22 cellular contexts compared by ENCODE assay signal in genomic region chr2:15724235-15724634, GRCh38.
A peak's percentile ranks its signal among the peaks of the same experiment; 100 is the strongest.
DNase-seq lines count a peak whose midpoint lies in the region; TF ChIP-seq lines count a peak whose summit lies in the region.
"Had no signal": no experiment of that assay in that cellular context is flagged by ENCODE, and none has a peak within 500 bp of the region (broad histone marks: within the 10 kb centered on the region; RNA-seq: fewer than 3 reads in every experiment).

No MANE protein-coding gene starts in this region.

- H3K4me1 ChIP-seq in BLaER1 (peaks cover 39% of the 10 kb centered on the region), Caco-2 (no peaks in the 10 kb centered on the region)
- H3K4me1 ChIP-seq: A549 had no signal

- POLR2A ChIA-PET in Caco-2 (lab: Charles Lee), result no interaction called here

- no peak overlapping the region for H3K4me3 Mint-ChIP-seq in Caco-2 (ENCODE audit: unreplicated experiment)
- no peak overlapping the region for H3K4me3 Mint-ChIP-seq in mesothelial cell of epicardium
- H3K4me3 Mint-ChIP-seq in activated CD4-positive, alpha-beta T cell treated with anti-CD3 and anti-CD28 coated beads, Interleukin-2, amount 10 ng/mL, durations not matched to agents 24 days and 14 days, result no peak overlapping the region
- H3K4me3 Mint-ChIP-seq: B cell; CD4-positive, alpha-beta T cell; CD8-positive, alpha-beta T cell had no signal

- H4K20me1 ChIP-seq in BLaER1, result no peaks in the 10 kb centered on the region

- intact Hi-C loops in Caco-2 (cut with micrococcal nuclease; ENCODE audit: unreplicated experiment), result no loop called here
- intact Hi-C loops in activated CD4-positive, alpha-beta T cell treated with anti-CD3 and anti-CD28 coated beads, Interleukin-2, amount 10 ng/mL, durations not matched to agents 24 days and 14 days (cut with micrococcal nuclease), result no loop called here

- no peaks in the 10 kb centered on the region for H3K36me3 ChIP-seq in BLaER1
- no peaks in the 10 kb centered on the region for H3K36me3 ChIP-seq in Caco-2 (ENCODE audit: control insufficient read depth, insufficient read depth, low read length)

- H3K36me3 Mint-ChIP-seq in Caco-2 (ENCODE audit: insufficient read depth, unreplicated experiment) (no peaks in the 10 kb centered on the region), mesothelial cell of epicardium (no peaks in the 10 kb centered on the region)
- H3K36me3 Mint-ChIP-seq in activated CD4-positive, alpha-beta T cell treated with anti-CD3 and anti-CD28 coated beads, Interleukin-2, amount 10 ng/mL, durations not matched to agents 24 days and 14 days (ENCODE audit: low read depth), result no peaks in the 10 kb centered on the region
- H3K36me3 Mint-ChIP-seq: CD8-positive, alpha-beta T cell had no signal

- CTCF ChIA-PET in Caco-2 (lab: Charles Lee), result interaction anchor here (0.7 kb wide), 2 partner anchors 84 to 1958 kb away, joined by 3 read pairs; no protein-coding TSS in a partner anchor

- no TSS peak for BruUV-seq in Caco-2 (replicated peaks; lab: Mats Ljungman, UMichigan)

- peak overlapping the region; percentile 8; the same call in 1 of the 2 replicates for H3K4me2 ChIP-seq in BLaER1
- H3K4me2 ChIP-seq: A549 had no signal

- TF ChIP-seq CTCF in Caco-2 (IDR thresholded peaks at IDR 0.05; ENCODE audit: insufficient read depth in 1 of 2, low read depth in 1 of 2, low read length in 1 of 2, severe bottlenecking in 1 of 2, unreplicated experiment in 1 of 2) (no peak), coronary artery (IDR thresholded peaks at IDR 0.05) (no peak), mesothelial cell of epicardium (IDR thresholded peaks at IDR 0.05; ENCODE audit: unreplicated experiment) (no peak), GM13977 (IDR thresholded peaks at IDR 0.05; ENCODE audit: extremely low read depth, insufficient read depth, missing control alignments) (no peak)

- H3K27ac Mint-ChIP-seq in Caco-2 (ENCODE audit: unreplicated experiment) (peak overlapping the region; percentile 45), mesothelial cell of epicardium (peak overlapping the region; percentile 19)
- H3K27ac Mint-ChIP-seq in activated CD4-positive, alpha-beta T cell treated with anti-CD3 and anti-CD28 coated beads, Interleukin-2, amount 10 ng/mL, durations not matched to agents 24 days and 14 days, result no peak overlapping the region
- H3K27ac Mint-ChIP-seq: B cell; CD4-positive, alpha-beta T cell; CD8-positive, alpha-beta T cell had no signal

- no peak overlapping the region for H3K27ac ChIP-seq in BLaER1
- no peak overlapping the region for H3K27ac ChIP-seq in coronary artery
- H3K27ac ChIP-seq: 22Rv1, A549, C4-2B had no signal

- H3K9me3 ChIP-seq in BLaER1 (no peaks in the 10 kb centered on the region), Caco-2 (no peaks in the 10 kb centered on the region)
- H3K9me3 ChIP-seq: A549 had no signal

- no peak overlapping the region for H3K9ac ChIP-seq in BLaER1

- H3K9me3 Mint-ChIP-seq in Caco-2 (ENCODE audit: unreplicated experiment), result no peaks in the 10 kb centered on the region
- no peaks in the 10 kb centered on the region for H3K9me3 Mint-ChIP-seq in mesothelial cell of epicardium
- H3K9me3 Mint-ChIP-seq in activated CD4-positive, alpha-beta T cell treated with anti-CD3 and anti-CD28 coated beads, Interleukin-2, amount 10 ng/mL, durations not matched to agents 24 days and 14 days, result no peaks in the 10 kb centered on the region
- H3K9me3 Mint-ChIP-seq: CD4-positive, alpha-beta T cell; CD8-positive, alpha-beta T cell had no signal

- H3K27me3 Mint-ChIP-seq in Caco-2 (ENCODE audit: insufficient read depth, unreplicated experiment) (no peaks in the 10 kb centered on the region), mesothelial cell of epicardium (ENCODE audit: low read depth) (no peaks in the 10 kb centered on the region)
- H3K27me3 Mint-ChIP-seq in activated CD4-positive, alpha-beta T cell treated with anti-CD3 and anti-CD28 coated beads, Interleukin-2, amount 10 ng/mL, durations not matched to agents 24 days and 14 days, result no peaks in the 10 kb centered on the region

- no peaks in the 10 kb centered on the region for H3K27me3 ChIP-seq in BLaER1
- no peaks in the 10 kb centered on the region for H3K27me3 ChIP-seq in Caco-2 (replicated peaks; ENCODE audit: control insufficient read depth, insufficient read depth, low read length)

- in situ Hi-C loops in GM13977 (cut with MboI; ENCODE audit: low pct_unique_long_range_greater_than_20kb, low sequenced_read_pairs, unreplicated experiment), result no loop called here

- H3K4me3 ChIP-seq in BLaER1 (no peak overlapping the region), Caco-2 (ENCODE audit: low read depth, low read length) (no peak overlapping the region), coronary artery (no peak overlapping the region)
- H3K4me3 ChIP-seq: A549, GM12878 had no signal

- H3K4me1 Mint-ChIP-seq in Caco-2 (ENCODE audit: low read depth, unreplicated experiment) (peaks cover 7% of the 10 kb centered on the region), mesothelial cell of epicardium (peaks cover 30% of the 10 kb centered on the region)
- H3K4me1 Mint-ChIP-seq in activated CD4-positive, alpha-beta T cell treated with anti-CD3 and anti-CD28 coated beads, Interleukin-2, amount 10 ng/mL, durations not matched to agents 24 days and 14 days, result no peaks in the 10 kb centered on the region
- H3K4me1 Mint-ChIP-seq: B cell had no signal

- DNase-seq in Caco-2 (no peak), coronary artery (ENCODE audit: low spot score) (peak; percentile 7), mesothelial cell of epicardium (ENCODE audit: low spot score in 2 of 2, unreplicated experiment in 2 of 2) (peak in 1 of 2 experiments; percentile 5), GM13977 (ENCODE audit: low spot score) (no peak), cerebellar nuclear complex (lab: John Stamatoyannopoulos, UW) (no peak)
- no peak for DNase-seq in activated CD4-positive, alpha-beta T cell treated with anti-CD3 and anti-CD28 coated beads, Interleukin-2, amount 10 ng/mL, durations not matched to agents 24 days and 14 days
- DNase-seq: AML-193; CD4-positive, alpha-beta T cell; CD8-positive, alpha-beta T cell; DMS 273 treated with DMSO at 0.1 percent for 48 hours; DMS153; DMS53; DMS79; DND-41; EL; GDM1 had no signal
